Comparison of ENCODE assay signal across 10 cellular contexts in the genomic region with DNA sequence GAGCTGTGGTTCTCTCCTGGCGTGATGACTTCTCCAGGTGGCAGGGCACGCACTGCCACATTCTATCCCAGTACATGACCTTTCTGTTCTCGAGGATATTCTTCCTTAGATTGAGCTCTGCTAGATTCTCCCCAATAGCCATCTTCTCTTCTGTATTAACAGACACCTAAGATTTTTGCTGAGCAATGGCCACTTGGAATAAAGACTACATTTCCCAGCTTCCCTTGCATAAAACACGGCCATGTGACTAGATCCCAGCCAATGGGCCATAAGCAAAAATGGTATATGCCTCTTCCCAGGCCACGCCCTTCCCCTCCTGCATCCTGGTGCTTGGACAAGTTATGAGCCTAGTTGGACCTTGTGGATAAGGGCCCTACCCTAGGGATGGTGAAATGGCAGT.
DNase-seq lines count a peak whose midpoint lies in the region; ATAC-seq and TF ChIP-seq lines count a peak whose summit lies in the region.
"Had no signal": no experiment of that assay in that cellular context is flagged by ENCODE, and none has a peak within 500 bp of the region (broad histone marks: within the 10 kb centered on the region; RNA-seq: fewer than 3 reads in every experiment).

No MANE protein-coding gene starts in this region.

- TF ChIP-seq CTCF in choroid plexus epithelial cell (conservative IDR thresholded peaks at IDR 0.05; ENCODE audit: low read depth, low read length) (no peak), type B pancreatic cell (conservative IDR thresholded peaks at IDR 0.05) (no peak)

- no peak for TF ChIP-seq POLR2A in GM18505 (IDR thresholded peaks at IDR 0.05; ENCODE audit: borderline replicate concordance, extremely low read depth, insufficient read depth, insufficient read length)

- H3K4me3 ChIP-seq in choroid plexus epithelial cell (ENCODE audit: low read depth, low read length) = no peak overlapping the region

- no peaks in the 10 kb centered on the region for H3K36me3 Mint-ChIP-seq in type B pancreatic cell
- H3K36me3 Mint-ChIP-seq: natural killer cell treated with Interleukin-12 subunit alpha and Interleukin-12 subunit beta and Interleukin-15 and Interleukin-18, amount 100 ng/mL, for 72 hours had no signal

- no peak overlapping the region for H3K4me3 Mint-ChIP-seq in type B pancreatic cell
- H3K4me3 Mint-ChIP-seq: natural killer cell treated with Interleukin-12 subunit alpha and Interleukin-12 subunit beta and Interleukin-15 and Interleukin-18, amount 100 ng/mL, for 72 hours; T-helper 2 cell treated with Interferon-gamma antibody and Interleukin-4, amounts not matched to agents 5 μg/mL and 100 μg/mL, for 36 hours had no signal

- H3K27ac Mint-ChIP-seq in type B pancreatic cell = no peak overlapping the region
- H3K27ac Mint-ChIP-seq: natural killer cell treated with Interleukin-12 subunit alpha and Interleukin-12 subunit beta and Interleukin-15 and Interleukin-18, amount 100 ng/mL, for 72 hours; T-helper 2 cell treated with Interferon-gamma antibody and Interleukin-4, amounts not matched to agents 5 μg/mL and 100 μg/mL, for 36 hours had no signal

- ATAC-seq in GM19463 (IDR thresholded peaks at IDR 0.05; ENCODE audit: unreplicated experiment) = peak; percentile 53
- ATAC-seq in GM18505 (IDR thresholded peaks at IDR 0.05; ENCODE audit: unreplicated experiment) = no peak
- ATAC-seq: natural killer cell treated with Interleukin-12 subunit alpha and Interleukin-12 subunit beta and Interleukin-15 and Interleukin-18, amount 100 ng/mL, for 72 hours had no signal

- H3K9me3 Mint-ChIP-seq in type B pancreatic cell = no peaks in the 10 kb centered on the region
- H3K9me3 Mint-ChIP-seq: natural killer cell treated with Interleukin-12 subunit alpha and Interleukin-12 subunit beta and Interleukin-15 and Interleukin-18, amount 100 ng/mL, for 72 hours had no signal

- DNase-seq in AG08395 (ENCODE audit: low spot score) (peak; percentile 35), NCI-H446 (lab: John Stamatoyannopoulos, UW) (peak; percentile 3 to 63), choroid plexus epithelial cell (ENCODE audit: low read depth) (peak; percentile 61), DMS79 (lab: John Stamatoyannopoulos, UW) (no peak), type B pancreatic cell (ENCODE audit: extremely low spot score, unreplicated experiment) (no peak)
- no peak for DNase-seq in stimulated activated CD4-positive, alpha-beta T cell treated with anti-CD3 and anti-CD28 coated beads, Interleukin-12 subunit alpha, Interleukin-12 subunit beta, amount 100 ng/mL, for 4 hours

- peaks cover 8% of the 10 kb centered on the region for H3K4me1 Mint-ChIP-seq in type B pancreatic cell (ENCODE audit: unreplicated experiment)

- H3K27me3 Mint-ChIP-seq in type B pancreatic cell = peaks cover 16% of the 10 kb centered on the region

Comparison
In these comparisons a context has a peak if more than half of its experiments do, and no peak if none do; other contexts are left out.
1. DNase-seq: peak in AG08395 (single experiment), NCI-H446 (2 of 2) and choroid plexus epithelial cell (single experiment); none in DMS79 (single experiment), stimulated activated CD4-positive, alpha-beta T cell treated with anti-CD3 and anti-CD28 coated beads, Interleukin-12 subunit alpha, Interleukin-12 subunit beta, amount 100 ng/mL, for 4 hours (single experiment) and type B pancreatic cell (single experiment).